In the genomic region with DNA sequence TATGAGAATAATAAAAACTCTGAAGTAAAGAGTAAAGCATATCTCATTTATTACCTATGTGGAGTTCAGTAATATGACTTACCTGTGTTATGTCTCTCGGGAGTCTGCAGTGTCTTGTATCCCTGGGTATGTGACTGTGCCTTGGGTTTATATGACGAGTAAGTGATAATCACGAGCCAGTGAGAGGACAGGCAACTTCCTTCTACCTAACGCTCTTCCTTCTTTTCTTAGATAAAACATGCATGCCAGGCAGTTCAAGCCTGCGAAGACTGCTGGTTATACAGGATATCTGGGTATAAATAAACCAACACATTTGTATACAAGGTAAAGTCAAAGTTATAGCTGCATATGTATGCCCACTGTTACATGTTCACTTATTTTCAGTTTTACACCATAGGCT, we compare ENCODE assay signal across 1 cellular context.
TF ChIP-seq lines count a peak whose summit lies in the region.

Gene HPGDS (minus strand): TSS at position 124 of the 400 bp plus-strand sequence. CDS start 8,207 bp downstream, outside the sequence.

TF ChIP-seq in GM23338, 12 proteins besides CTCF, POLR2A, EP300 and RAD21 (continued from another document):
- TF ChIP-seq, protein P1, sequence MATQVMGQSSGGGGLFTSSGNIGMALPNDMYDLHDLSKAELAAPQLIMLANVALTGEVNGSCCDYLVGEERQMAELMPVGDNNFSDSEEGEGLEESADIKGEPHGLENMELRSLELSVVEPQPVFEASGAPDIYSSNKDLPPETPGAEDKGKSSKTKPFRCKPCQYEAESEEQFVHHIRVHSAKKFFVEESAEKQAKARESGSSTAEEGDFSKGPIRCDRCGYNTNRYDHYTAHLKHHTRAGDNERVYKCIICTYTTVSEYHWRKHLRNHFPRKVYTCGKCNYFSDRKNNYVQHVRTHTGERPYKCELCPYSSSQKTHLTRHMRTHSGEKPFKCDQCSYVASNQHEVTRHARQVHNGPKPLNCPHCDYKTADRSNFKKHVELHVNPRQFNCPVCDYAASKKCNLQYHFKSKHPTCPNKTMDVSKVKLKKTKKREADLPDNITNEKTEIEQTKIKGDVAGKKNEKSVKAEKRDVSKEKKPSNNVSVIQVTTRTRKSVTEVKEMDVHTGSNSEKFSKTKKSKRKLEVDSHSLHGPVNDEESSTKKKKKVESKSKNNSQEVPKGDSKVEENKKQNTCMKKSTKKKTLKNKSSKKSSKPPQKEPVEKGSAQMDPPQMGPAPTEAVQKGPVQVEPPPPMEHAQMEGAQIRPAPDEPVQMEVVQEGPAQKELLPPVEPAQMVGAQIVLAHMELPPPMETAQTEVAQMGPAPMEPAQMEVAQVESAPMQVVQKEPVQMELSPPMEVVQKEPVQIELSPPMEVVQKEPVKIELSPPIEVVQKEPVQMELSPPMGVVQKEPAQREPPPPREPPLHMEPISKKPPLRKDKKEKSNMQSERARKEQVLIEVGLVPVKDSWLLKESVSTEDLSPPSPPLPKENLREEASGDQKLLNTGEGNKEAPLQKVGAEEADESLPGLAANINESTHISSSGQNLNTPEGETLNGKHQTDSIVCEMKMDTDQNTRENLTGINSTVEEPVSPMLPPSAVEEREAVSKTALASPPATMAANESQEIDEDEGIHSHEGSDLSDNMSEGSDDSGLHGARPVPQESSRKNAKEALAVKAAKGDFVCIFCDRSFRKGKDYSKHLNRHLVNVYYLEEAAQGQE (IDR thresholded peaks at IDR 0.05; ENCODE audit: unreplicated experiment), result no peak
- TF ChIP-seq JUNB (IDR thresholded peaks at IDR 0.05; ENCODE audit: unreplicated experiment), result no peak
- no peak for TF ChIP-seq ZNF114 (CRISPR knock-in tag; IDR thresholded peaks at IDR 0.05)
- no peak for TF ChIP-seq STAT1 (IDR thresholded peaks at IDR 0.05; ENCODE audit: unreplicated experiment)
- TF ChIP-seq POLR2AphosphoS5 (IDR thresholded peaks at IDR 0.05; ENCODE audit: low read depth), result no peak
- TF ChIP-seq, protein P2, sequence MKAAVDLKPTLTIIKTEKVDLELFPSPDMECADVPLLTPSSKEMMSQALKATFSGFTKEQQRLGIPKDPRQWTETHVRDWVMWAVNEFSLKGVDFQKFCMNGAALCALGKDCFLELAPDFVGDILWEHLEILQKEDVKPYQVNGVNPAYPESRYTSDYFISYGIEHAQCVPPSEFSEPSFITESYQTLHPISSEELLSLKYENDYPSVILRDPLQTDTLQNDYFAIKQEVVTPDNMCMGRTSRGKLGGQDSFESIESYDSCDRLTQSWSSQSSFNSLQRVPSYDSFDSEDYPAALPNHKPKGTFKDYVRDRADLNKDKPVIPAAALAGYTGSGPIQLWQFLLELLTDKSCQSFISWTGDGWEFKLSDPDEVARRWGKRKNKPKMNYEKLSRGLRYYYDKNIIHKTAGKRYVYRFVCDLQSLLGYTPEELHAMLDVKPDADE (IDR thresholded peaks at IDR 0.05), result no peak
- no peak for TF ChIP-seq ZNF331 (CRISPR knock-in tag; IDR thresholded peaks at IDR 0.05; ENCODE audit: low read depth)
- TF ChIP-seq, protein P3, sequence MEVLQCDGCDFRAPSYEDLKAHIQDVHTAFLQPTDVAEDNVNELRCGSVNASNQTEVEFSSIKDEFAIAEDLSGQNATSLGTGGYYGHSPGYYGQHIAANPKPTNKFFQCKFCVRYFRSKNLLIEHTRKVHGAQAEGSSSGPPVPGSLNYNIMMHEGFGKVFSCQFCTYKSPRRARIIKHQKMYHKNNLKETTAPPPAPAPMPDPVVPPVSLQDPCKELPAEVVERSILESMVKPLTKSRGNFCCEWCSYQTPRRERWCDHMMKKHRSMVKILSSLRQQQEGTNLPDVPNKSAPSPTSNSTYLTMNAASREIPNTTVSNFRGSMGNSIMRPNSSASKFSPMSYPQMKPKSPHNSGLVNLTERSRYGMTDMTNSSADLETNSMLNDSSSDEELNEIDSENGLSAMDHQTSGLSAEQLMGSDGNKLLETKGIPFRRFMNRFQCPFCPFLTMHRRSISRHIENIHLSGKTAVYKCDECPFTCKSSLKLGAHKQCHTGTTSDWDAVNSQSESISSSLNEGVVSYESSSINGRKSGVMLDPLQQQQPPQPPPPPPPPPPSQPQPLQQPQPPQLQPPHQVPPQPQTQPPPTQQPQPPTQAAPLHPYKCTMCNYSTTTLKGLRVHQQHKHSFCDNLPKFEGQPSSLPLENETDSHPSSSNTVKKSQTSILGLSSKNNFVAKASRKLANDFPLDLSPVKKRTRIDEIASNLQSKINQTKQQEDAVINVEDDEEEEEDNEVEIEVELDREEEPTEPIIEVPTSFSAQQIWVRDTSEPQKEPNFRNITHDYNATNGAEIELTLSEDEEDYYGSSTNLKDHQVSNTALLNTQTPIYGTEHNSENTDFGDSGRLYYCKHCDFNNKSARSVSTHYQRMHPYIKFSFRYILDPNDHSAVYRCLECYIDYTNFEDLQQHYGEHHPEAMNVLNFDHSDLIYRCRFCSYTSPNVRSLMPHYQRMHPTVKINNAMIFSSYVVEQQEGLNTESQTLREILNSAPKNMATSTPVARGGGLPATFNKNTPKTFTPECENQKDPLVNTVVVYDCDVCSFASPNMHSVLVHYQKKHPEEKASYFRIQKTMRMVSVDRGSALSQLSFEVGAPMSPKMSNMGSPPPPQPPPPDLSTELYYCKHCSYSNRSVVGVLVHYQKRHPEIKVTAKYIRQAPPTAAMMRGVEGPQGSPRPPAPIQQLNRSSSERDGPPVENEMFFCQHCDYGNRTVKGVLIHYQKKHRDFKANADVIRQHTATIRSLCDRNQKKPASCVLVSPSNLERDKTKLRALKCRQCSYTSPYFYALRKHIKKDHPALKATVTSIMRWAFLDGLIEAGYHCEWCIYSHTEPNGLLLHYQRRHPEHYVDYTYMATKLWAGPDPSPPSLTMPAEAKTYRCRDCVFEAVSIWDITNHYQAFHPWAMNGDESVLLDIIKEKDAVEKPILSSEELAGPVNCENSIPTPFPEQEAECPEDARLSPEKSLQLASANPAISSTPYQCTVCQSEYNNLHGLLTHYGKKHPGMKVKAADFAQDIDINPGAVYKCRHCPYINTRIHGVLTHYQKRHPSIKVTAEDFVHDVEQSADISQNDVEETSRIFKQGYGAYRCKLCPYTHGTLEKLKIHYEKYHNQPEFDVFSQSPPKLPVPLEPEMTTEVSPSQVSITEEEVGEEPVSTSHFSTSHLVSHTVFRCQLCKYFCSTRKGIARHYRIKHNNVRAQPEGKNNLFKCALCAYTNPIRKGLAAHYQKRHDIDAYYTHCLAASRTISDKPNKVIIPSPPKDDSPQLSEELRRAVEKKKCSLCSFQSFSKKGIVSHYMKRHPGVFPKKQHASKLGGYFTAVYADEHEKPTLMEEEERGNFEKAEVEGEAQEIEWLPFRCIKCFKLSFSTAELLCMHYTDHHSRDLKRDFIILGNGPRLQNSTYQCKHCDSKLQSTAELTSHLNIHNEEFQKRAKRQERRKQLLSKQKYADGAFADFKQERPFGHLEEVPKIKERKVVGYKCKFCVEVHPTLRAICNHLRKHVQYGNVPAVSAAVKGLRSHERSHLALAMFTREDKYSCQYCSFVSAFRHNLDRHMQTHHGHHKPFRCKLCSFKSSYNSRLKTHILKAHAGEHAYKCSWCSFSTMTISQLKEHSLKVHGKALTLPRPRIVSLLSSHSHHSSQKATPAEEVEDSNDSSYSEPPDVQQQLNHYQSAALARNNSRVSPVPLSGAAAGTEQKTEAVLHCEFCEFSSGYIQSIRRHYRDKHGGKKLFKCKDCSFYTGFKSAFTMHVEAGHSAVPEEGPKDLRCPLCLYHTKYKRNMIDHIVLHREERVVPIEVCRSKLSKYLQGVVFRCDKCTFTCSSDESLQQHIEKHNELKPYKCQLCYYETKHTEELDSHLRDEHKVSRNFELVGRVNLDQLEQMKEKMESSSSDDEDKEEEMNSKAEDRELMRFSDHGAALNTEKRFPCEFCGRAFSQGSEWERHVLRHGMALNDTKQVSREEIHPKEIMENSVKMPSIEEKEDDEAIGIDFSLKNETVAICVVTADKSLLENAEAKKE (CRISPR knock-in tag; IDR thresholded peaks at IDR 0.05), result no peak
- TF ChIP-seq CREB1 (CRISPR knock-in tag; IDR thresholded peaks at IDR 0.05; ENCODE audit: low read depth), result no peak
